ENCODE assay signal across 1 cellular context in the genomic region with DNA sequence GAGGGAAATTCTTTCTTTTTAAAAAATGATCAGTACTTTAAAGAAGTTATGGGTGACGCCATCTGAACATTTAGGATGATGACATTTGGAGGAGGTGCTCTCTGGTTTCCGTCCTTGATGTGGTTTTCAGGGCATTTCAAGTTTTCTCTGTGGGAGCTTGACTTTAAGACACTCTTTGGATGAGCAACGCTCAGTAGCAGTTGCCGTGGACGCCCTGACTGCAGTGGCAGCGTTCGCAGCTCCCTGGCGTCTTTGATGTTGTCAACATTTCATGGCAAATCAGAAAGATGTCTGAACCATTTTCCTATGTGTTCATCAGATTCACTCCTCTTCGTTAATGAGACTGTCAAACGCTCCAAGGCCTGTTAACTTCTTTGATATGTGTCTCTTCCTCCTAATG.
TF ChIP-seq lines count a peak whose summit lies in the region.

No MANE protein-coding gene starts in this region.

TF ChIP-seq in HepG2, 621 proteins besides CTCF, POLR2A, EP300 and RAD21 (continued from another document):
- TF ChIP-seq, protein P1, sequence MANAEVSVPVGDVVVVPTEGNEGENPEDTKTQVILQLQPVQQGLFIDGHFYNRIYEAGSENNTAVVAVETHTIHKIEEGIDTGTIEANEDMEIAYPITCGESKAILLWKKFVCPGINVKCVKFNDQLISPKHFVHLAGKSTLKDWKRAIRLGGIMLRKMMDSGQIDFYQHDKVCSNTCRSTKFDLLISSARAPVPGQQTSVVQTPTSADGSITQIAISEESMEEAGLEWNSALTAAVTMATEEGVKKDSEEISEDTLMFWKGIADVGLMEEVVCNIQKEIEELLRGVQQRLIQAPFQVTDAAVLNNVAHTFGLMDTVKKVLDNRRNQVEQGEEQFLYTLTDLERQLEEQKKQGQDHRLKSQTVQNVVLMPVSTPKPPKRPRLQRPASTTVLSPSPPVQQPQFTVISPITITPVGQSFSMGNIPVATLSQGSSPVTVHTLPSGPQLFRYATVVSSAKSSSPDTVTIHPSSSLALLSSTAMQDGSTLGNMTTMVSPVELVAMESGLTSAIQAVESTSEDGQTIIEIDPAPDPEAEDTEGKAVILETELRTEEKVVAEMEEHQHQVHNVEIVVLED (CRISPR knock-in tag; IDR thresholded peaks at IDR 0.05; ENCODE audit: borderline replicate concordance) = no peak
